Comparison of ENCODE assay signal across 15 cellular contexts in genomic region chr7:148905093-148905666, GRCh38. TPM values are rescaled to one million over a fixed set of nuclear protein-coding genes. Genes with fewer than 3 reads are reported as not detected.
DNase-seq lines count a peak whose midpoint lies in the region; ATAC-seq and TF ChIP-seq lines count a peak whose summit lies in the region.
"Had no signal": no experiment of that assay in that cellular context is flagged by ENCODE, and none has a peak within 500 bp of the region (broad histone marks: within the 10 kb centered on the region; RNA-seq: fewer than 3 reads in every experiment).

No MANE protein-coding gene starts in this region.

- no peak overlapping the region for H3K4me3 ChIP-seq in H7 (ENCODE audit: insufficient read depth, low read depth, low read length)
- H3K4me3 ChIP-seq in coronary artery = no peak overlapping the region
- H3K4me3 ChIP-seq: upper lobe of right lung had no signal

- no peaks in the 10 kb centered on the region for H3K36me3 Mint-ChIP-seq in Calu3 (ENCODE audit: insufficient read depth, unreplicated experiment)

- H3K27ac ChIP-seq in foreskin keratinocyte = no peak overlapping the region
- H3K27ac ChIP-seq in coronary artery = no peak overlapping the region
- H3K27ac ChIP-seq: upper lobe of right lung, VCaP had no signal

- no peaks in the 10 kb centered on the region for H3K4me1 ChIP-seq in foreskin keratinocyte
- H3K4me1 ChIP-seq: upper lobe of right lung had no signal

- H3K4me1 Mint-ChIP-seq in Calu3 (ENCODE audit: low read depth, unreplicated experiment) = no peaks in the 10 kb centered on the region

- no peaks in the 10 kb centered on the region for H3K9me3 Mint-ChIP-seq in Calu3 (ENCODE audit: low read depth, unreplicated experiment)
- H3K9me3 Mint-ChIP-seq: activated CD4-positive, alpha-beta memory T cell treated with anti-CD3 and anti-CD28 coated beads, Interleukin-2, amount 10 ng/mL, durations not matched to agents 7 days and 5 days; stimulated activated naive CD8-positive, alpha-beta T cell treated with anti-CD3 and anti-CD28 coated beads, Interleukin-15, Interleukin-2, amounts not matched to agents 100 ng/mL and 50 ng/mL, for 24 hours had no signal

- no TSS peak for BruUV-seq in Calu3 (replicated peaks; lab: Mats Ljungman, UMichigan)

- no peak overlapping the region for H3K4me3 Mint-ChIP-seq in Calu3 (ENCODE audit: low read depth, unreplicated experiment)
- H3K4me3 Mint-ChIP-seq: activated CD4-positive, alpha-beta memory T cell treated with anti-CD3 and anti-CD28 coated beads, Interleukin-2, amount 10 ng/mL, durations not matched to agents 7 days and 5 days; stimulated activated naive CD8-positive, alpha-beta T cell treated with anti-CD3 and anti-CD28 coated beads, Interleukin-15, Interleukin-2, amounts not matched to agents 100 ng/mL and 50 ng/mL, for 24 hours had no signal

- peak; percentile 53 for ATAC-seq in foreskin keratinocyte
- ATAC-seq: left ventricle myocardium superior, upper lobe of right lung had no signal

- H3K27me3 ChIP-seq in H7 (ENCODE audit: control insufficient read depth, insufficient read depth, low read length) (no peaks in the 10 kb centered on the region), foreskin keratinocyte (peaks cover 3% of the 10 kb centered on the region)

- DNase-seq in Calu3 (peak; percentile 18), H7 (peak; percentile 64), NCI-H2196 treated with DMSO at 0.1 percent for 48 hours (lab: John Stamatoyannopoulos, UW; ENCODE audit: unreplicated experiment) (peak; percentile 22), foreskin keratinocyte (peak in 1 of 2 donors; percentile 39), coronary artery (ENCODE audit: low spot score) (no peak), cerebellum (ENCODE audit: low spot score) (no peak), NOMO-1 (lab: John Stamatoyannopoulos, UW; ENCODE audit: unreplicated experiment in 2 of 2) (no peak), SW 1271 (lab: John Stamatoyannopoulos, UW) (no peak)
- DNase-seq: activated CD4-positive, alpha-beta memory T cell treated with anti-CD3 and anti-CD28 coated beads, Interleukin-2, amount 10 ng/mL, durations not matched to agents 7 days and 5 days; foreskin fibroblast; left ventricle myocardium superior; NCI-H526 treated with DMSO at 0.1 percent for 48 hours; upper lobe of right lung had no signal

- H3K27me3 Mint-ChIP-seq in Calu3 (ENCODE audit: unreplicated experiment) = peaks cover 20% of the 10 kb centered on the region
- H3K27me3 Mint-ChIP-seq: stimulated activated naive CD8-positive, alpha-beta T cell treated with anti-CD3 and anti-CD28 coated beads, Interleukin-15, Interleukin-2, amounts not matched to agents 100 ng/mL and 50 ng/mL, for 24 hours had no signal

- H3K36me3 ChIP-seq in H7 (replicated peaks; ENCODE audit: control insufficient read depth, insufficient read depth, low read length) = no peaks in the 10 kb centered on the region
- H3K36me3 ChIP-seq: upper lobe of right lung had no signal

- intact Hi-C loops in Calu3 (cut with micrococcal nuclease; ENCODE audit: unreplicated experiment) = no loop called here

- TF ChIP-seq CTCF in Calu3 (IDR thresholded peaks at IDR 0.05; ENCODE audit: unreplicated experiment) (no peak), foreskin keratinocyte (conservative IDR thresholded peaks at IDR 0.05) (no peak), coronary artery (IDR thresholded peaks at IDR 0.05) (no peak)

- no peak overlapping the region for H3K27ac Mint-ChIP-seq in Calu3 (ENCODE audit: unreplicated experiment)
- H3K27ac Mint-ChIP-seq: activated CD4-positive, alpha-beta memory T cell treated with anti-CD3 and anti-CD28 coated beads, Interleukin-2, amount 10 ng/mL, durations not matched to agents 7 days and 5 days; stimulated activated naive CD8-positive, alpha-beta T cell treated with anti-CD3 and anti-CD28 coated beads, Interleukin-15, Interleukin-2, amounts not matched to agents 100 ng/mL and 50 ng/mL, for 24 hours had no signal

- CTCF ChIA-PET in Calu3 (lab: Charles Lee) = interaction anchor here (0.6 kb wide), 1 partner anchor 36 kb away, joined by 4 read pairs; no protein-coding TSS in a partner anchor

RNA-seq across cellular contexts. Expression of gene EZH2, which starts 21.1 kb away (rescaled TPM):
- total RNA-seq in Calu3 (2022) (40.2 and 46.5 TPM in 2 replicates), foreskin keratinocyte (17.6 and 20.8 TPM in 2 replicates), cerebellum (42.7 TPM)
- 18.4 and 19.2 TPM in 2 replicates for total RNA-seq in H7 (2014; rRNA removed; shearing (Covaris generic))
- 10.4 and 12.6 TPM in 2 replicates for polyA plus RNA-seq in foreskin keratinocyte

Comparison
In these comparisons a context has a peak if more than half of its experiments do, and no peak if none do; other contexts are left out.
1. DNase-seq: peak in Calu3 (single experiment), H7 (single experiment) and NCI-H2196 treated with DMSO at 0.1 percent for 48 hours (single experiment); none in coronary artery (single experiment), cerebellum (single experiment), NOMO-1 (0 of 2) and SW 1271 (0 of 2).